In genomic region chr7:14457567-14458453, GRCh38 we compare ENCODE assay signal across 9 cellular contexts.
A peak's percentile ranks its signal among the peaks of the same experiment; 100 is the strongest.
DNase-seq lines count a peak whose midpoint lies in the region; ATAC-seq and TF ChIP-seq lines count a peak whose summit lies in the region.
"Had no signal": no experiment of that assay in that cellular context is flagged by ENCODE, and none has a peak within 500 bp of the region (broad histone marks: within the 10 kb centered on the region; RNA-seq: fewer than 3 reads in every experiment).

No MANE protein-coding gene starts in this region.

- no peak for TF ChIP-seq POLR2A in sigmoid colon (IDR thresholded peaks at IDR 0.05)

- H3K4me3 ChIP-seq in sigmoid colon, result no peak overlapping the region

- intact Hi-C loops in sigmoid colon (cut with DNase I), result loop anchor here (5.0 kb wide), 1 partner anchor 1181 kb away; no protein-coding TSS in a partner anchor

- H3K27ac Mint-ChIP-seq in brain, result peak overlapping the region in 4 of 5 experiments; percentile 39 to 72 (median 44)
- H3K27ac Mint-ChIP-seq: activated naive CD8-positive, alpha-beta T cell had no signal

- peak; percentile 94 for ATAC-seq in SK-N-SH treated with all-trans-retinoic acid at 6 μM for 48 hours

- H3K36me3 ChIP-seq in sigmoid colon, result no peaks in the 10 kb centered on the region

- no peak overlapping the region for H3K27ac ChIP-seq in sigmoid colon

- no peak for TF ChIP-seq EP300 in sigmoid colon (IDR thresholded peaks at IDR 0.05)

- 23 to 31% methylated on average over 13 of the region's 13 CpGs for WGBS in sigmoid colon, 2 donors

- peak; percentile 93 for DNase-seq in DMS53 (lab: John Stamatoyannopoulos, UW)
- DNase-seq in HCEC 1CT, result peak; percentile 76
- DNase-seq in NCI-H128 (lab: John Stamatoyannopoulos, UW; ENCODE audit: unreplicated experiment), result peak; percentile 2
- DNase-seq in iPS DF 4.7 (ENCODE audit: extremely low read depth, low spot score), result peak; percentile 81
- peak; percentile 69 for DNase-seq in sigmoid colon
- DNase-seq in DMS79 (lab: John Stamatoyannopoulos, UW), result no peak

- H3K4me1 ChIP-seq in sigmoid colon, result no peaks in the 10 kb centered on the region

- no peaks in the 10 kb centered on the region for H3K36me3 Mint-ChIP-seq in brain
- H3K36me3 Mint-ChIP-seq: activated naive CD8-positive, alpha-beta T cell had no signal

- H3K4me3 Mint-ChIP-seq in brain, result peak overlapping the region; percentile 63 to 86 (median 65)
- H3K4me3 Mint-ChIP-seq: activated naive CD8-positive, alpha-beta T cell had no signal

- no peaks in the 10 kb centered on the region for H3K9me3 ChIP-seq in sigmoid colon

- peaks cover 11% of the 10 kb centered on the region for H3K4me1 Mint-ChIP-seq in brain

- TF ChIP-seq CTCF in brain (conservative IDR thresholded peaks at IDR 0.05) (peak; percentile 92 to 94), sigmoid colon (IDR thresholded peaks at IDR 0.05) (peak in 3 of 4 experiments; percentile 55 to 85 (median 68))

- peaks cover 0 to 8% (median 5%) of the 10 kb centered on the region in 5 experiments for H3K9me3 Mint-ChIP-seq in brain

- H3K27me3 Mint-ChIP-seq in brain, result no peaks in the 10 kb centered on the region

- no peaks in the 10 kb centered on the region for H3K27me3 ChIP-seq in sigmoid colon

TF ChIP-seq in SK-N-SH treated with all-trans-retinoic acid at 6 μM for 48 hours, 23 proteins besides CTCF, POLR2A, EP300 and RAD21:
- TF ChIP-seq ZFP30 (CRISPR knock-in tag; IDR thresholded peaks at IDR 0.05), result no peak
- TF ChIP-seq PATZ1 (CRISPR knock-in tag; IDR thresholded peaks at IDR 0.05; ENCODE audit: borderline replicate concordance), result no peak
- no peak for TF ChIP-seq ZNF8 (CRISPR knock-in tag; IDR thresholded peaks at IDR 0.05)
- TF ChIP-seq ZC3H10 (CRISPR knock-in tag; IDR thresholded peaks at IDR 0.05), result no peak
- no peak for TF ChIP-seq TOX (CRISPR knock-in tag; IDR thresholded peaks at IDR 0.05; ENCODE audit: borderline replicate concordance)
- TF ChIP-seq CREB5 (CRISPR knock-in tag; IDR thresholded peaks at IDR 0.05; ENCODE audit: low read depth), result no peak
- no peak for TF ChIP-seq CSRNP3 (CRISPR knock-in tag; IDR thresholded peaks at IDR 0.05)
- no peak for TF ChIP-seq BACH2 (CRISPR knock-in tag; IDR thresholded peaks at IDR 0.05; ENCODE audit: borderline replicate concordance)
- TF ChIP-seq GLIS3 (CRISPR knock-in tag; IDR thresholded peaks at IDR 0.05), result no peak
- TF ChIP-seq POU6F1 (CRISPR knock-in tag; IDR thresholded peaks at IDR 0.05; ENCODE audit: borderline replicate concordance, low read depth), result no peak
- TF ChIP-seq CSDC2 (CRISPR knock-in tag; IDR thresholded peaks at IDR 0.05), result no peak
- TF ChIP-seq SNAI2 (CRISPR knock-in tag; IDR thresholded peaks at IDR 0.05), result no peak
- no peak for TF ChIP-seq RARB (CRISPR knock-in tag; IDR thresholded peaks at IDR 0.05)
- no peak for TF ChIP-seq OSR1 (CRISPR knock-in tag; IDR thresholded peaks at IDR 0.05)
- TF ChIP-seq ESRRG (CRISPR knock-in tag; IDR thresholded peaks at IDR 0.05), result no peak
- no peak for TF ChIP-seq ZNF565 (CRISPR knock-in tag; conservative IDR thresholded peaks at IDR 0.05; ENCODE audit: low read depth)
- no peak for TF ChIP-seq ARNTL (CRISPR knock-in tag; IDR thresholded peaks at IDR 0.05; ENCODE audit: borderline replicate concordance, low read depth)
- no peak for TF ChIP-seq ISL1 (CRISPR knock-in tag; IDR thresholded peaks at IDR 0.05)
- TF ChIP-seq ZNF70 (CRISPR knock-in tag; IDR thresholded peaks at IDR 0.05), result no peak
TF ChIP-seq in SK-N-SH treated with all-trans-retinoic acid at 6 μM for 48 hours: peak in this region for 0.
